In the genomic region with DNA sequence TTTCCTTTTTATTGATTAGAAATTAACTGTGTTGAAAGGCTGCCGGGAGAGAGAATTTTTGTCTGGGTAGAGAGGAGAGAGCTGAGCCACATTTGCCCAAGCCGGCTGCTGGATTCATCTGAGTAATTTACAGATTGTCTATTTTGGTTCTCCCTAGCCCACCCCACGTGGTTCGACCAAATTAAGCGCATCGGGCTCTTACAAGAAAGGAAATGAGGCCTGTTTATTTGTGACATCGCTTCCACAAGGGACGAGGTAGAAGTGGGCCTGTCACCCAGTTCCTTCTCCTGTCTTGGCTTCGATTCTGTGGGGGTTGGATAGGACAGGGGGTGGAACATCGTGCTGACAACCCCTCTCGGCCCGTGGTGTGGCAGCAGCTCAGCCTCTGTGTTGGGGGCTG, we compare ENCODE assay signal across 12 cellular contexts. TPM values are rescaled to one million over a fixed set of nuclear protein-coding genes. Genes with fewer than 3 reads are reported as not detected.
DNase-seq lines count a peak whose midpoint lies in the region; ATAC-seq, FAIRE-seq and TF ChIP-seq lines count a peak whose summit lies in the region.
"Had no signal": no experiment of that assay in that cellular context is flagged by ENCODE, and none has a peak within 500 bp of the region (broad histone marks: within the 10 kb centered on the region; RNA-seq: fewer than 3 reads in every experiment).

No MANE protein-coding gene starts in this region.

- H3K27me3 Mint-ChIP-seq in memory B cell (no peaks in the 10 kb centered on the region), natural killer cell (ENCODE audit: low read depth in 2 of 2) (peaks cover 0 to under 1% of the 10 kb centered on the region in 2 donors)

- H3K9me3 ChIP-seq in HUES48 (ENCODE audit: control insufficient read depth, insufficient read depth, low read length) (no peaks in the 10 kb centered on the region; the same call in 1 of the 2 replicates), tibial artery (no peaks in the 10 kb centered on the region)
- H3K9me3 ChIP-seq: suprapubic skin had no signal

- no peak overlapping the region for H3K4me3 ChIP-seq in HUES48 (ENCODE audit: low read depth, low read length)
- H3K4me3 ChIP-seq in tibial artery, result no peak overlapping the region
- H3K4me3 ChIP-seq: suprapubic skin had no signal

- DNase-seq in memory B cell (ENCODE audit: low spot score in 2 of 2) (peak in 1 of 2 donors; percentile 47), tibial artery (no peak), D721Med (ENCODE audit: insufficient read length, low spot score) (no peak), natural killer cell (no peak)
- no peak for DNase-seq in activated CD4-positive, CD25-positive, alpha-beta regulatory T cell treated with anti-CD3 and anti-CD28 coated beads, Interleukin-2, amount 50 U/mL, for 72 hours
- DNase-seq: activated CD4-positive, alpha-beta T cell treated with anti-CD3 and anti-CD28 coated beads for 1 hour; EL; NCI-H510A had no signal

- H3K4me1 Mint-ChIP-seq in memory B cell (peaks cover 26% of the 10 kb centered on the region), natural killer cell (no peaks in the 10 kb centered on the region)

- H3K9ac ChIP-seq in HUES48 (ENCODE audit: low read depth, low read length), result no peak overlapping the region

- H3K36me3 ChIP-seq in HUES48 (ENCODE audit: control insufficient read depth, insufficient read depth, low read length) (no peaks in the 10 kb centered on the region), tibial artery (no peaks in the 10 kb centered on the region)
- H3K36me3 ChIP-seq: suprapubic skin had no signal

- peaks cover 9% of the 10 kb centered on the region for H3K4me1 ChIP-seq in HUES48 (ENCODE audit: control insufficient read depth, insufficient read depth, low read length)
- no peaks in the 10 kb centered on the region for H3K4me1 ChIP-seq in tibial artery
- H3K4me1 ChIP-seq: suprapubic skin had no signal

- peaks cover 9% of the 10 kb centered on the region for H3K9me3 Mint-ChIP-seq in memory B cell
- no peaks in the 10 kb centered on the region for H3K9me3 Mint-ChIP-seq in natural killer cell

- H3K27me3 ChIP-seq in HUES48 (ENCODE audit: control insufficient read depth, insufficient read depth, low read length) (no peaks in the 10 kb centered on the region), tibial artery (no peaks in the 10 kb centered on the region)
- H3K27me3 ChIP-seq: suprapubic skin had no signal

- H3K27ac ChIP-seq in HUES48 (ENCODE audit: low read depth, low read length) (peak overlapping the region; percentile 71), tibial artery (no peak overlapping the region)
- H3K27ac ChIP-seq: suprapubic skin had no signal

- H3K4me3 Mint-ChIP-seq in memory B cell (peak overlapping the region; percentile 41), natural killer cell (no peak overlapping the region)

- intact Hi-C loops in tibial artery (cut with DNase I; ENCODE audit: low total_unique reads) (no loop called here), natural killer cell (cut with micrococcal nuclease) (no loop called here)

- peak; percentile 32 for ATAC-seq in GM18517 (IDR thresholded peaks at IDR 0.05; ENCODE audit: unreplicated experiment)
- peak; percentile 43 for ATAC-seq in GM21786 (IDR thresholded peaks at IDR 0.05; ENCODE audit: unreplicated experiment)
- ATAC-seq in memory B cell (ENCODE audit: low read depth), result peak; percentile 43
- no peak for ATAC-seq in natural killer cell

- TF ChIP-seq CTCF in tibial artery (IDR thresholded peaks at IDR 0.05) (no peak), D721Med (IDR thresholded peaks at IDR 0.05; ENCODE audit: insufficient read depth, missing control alignments) (no peak), natural killer cell (IDR thresholded peaks at IDR 0.05) (no peak)

- FAIRE-seq in D721Med (lab: Jason Lieb, UNC), result no peak

- peak overlapping the region; percentile 96 for H3K27ac Mint-ChIP-seq in memory B cell
- H3K27ac Mint-ChIP-seq in natural killer cell, result no peak overlapping the region

- H3K36me3 Mint-ChIP-seq in memory B cell, result peaks cover 7% of the 10 kb centered on the region
- H3K36me3 Mint-ChIP-seq in natural killer cell, result no peaks in the 10 kb centered on the region

RNA-seq across cellular contexts. Expression of a gene that starts 42.9 kb away (rescaled TPM):
- total RNA-seq in natural killer cell, result 1 to 10 TPM in 1 of 3 donors, under 1 TPM in 1, not detected in 1; 0.65 to 1.6 TPM

Comparison
In these comparisons a context has a peak if more than half of its experiments do, and no peak if none do; other contexts are left out.
1. ATAC-seq: peak in GM18517 (single experiment), GM21786 (single experiment) and memory B cell (single experiment); none in natural killer cell (0 of 3).